Comparison of ENCODE assay signal across 15 cellular contexts in the genomic region with DNA sequence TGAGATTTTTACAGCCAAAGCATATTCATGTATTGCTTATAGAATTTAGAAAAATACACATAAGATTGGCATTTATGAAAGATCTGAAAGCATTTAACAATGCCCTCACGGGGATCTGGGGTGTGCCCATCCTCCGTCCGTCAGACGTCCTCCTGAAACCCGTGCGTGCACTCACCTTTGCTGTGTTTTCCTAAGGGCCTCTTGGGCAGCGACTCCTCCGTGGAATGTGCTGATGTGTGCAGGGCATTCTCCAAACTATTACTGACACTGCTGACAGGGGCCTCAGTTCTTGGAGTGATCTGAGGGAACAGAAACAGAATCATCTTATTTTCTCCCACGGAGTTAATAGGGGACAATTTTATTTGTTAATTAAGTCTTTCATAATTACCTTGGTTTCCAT. TPM values are rescaled to one million over a fixed set of nuclear protein-coding genes. Genes with fewer than 3 reads are reported as not detected.
A peak's percentile ranks its signal among the peaks of the same experiment; 100 is the strongest.
DNase-seq lines count a peak whose midpoint lies in the region; ATAC-seq and TF ChIP-seq lines count a peak whose summit lies in the region.
"Had no signal": no experiment of that assay in that cellular context is flagged by ENCODE, and none has a peak within 500 bp of the region (broad histone marks: within the 10 kb centered on the region; RNA-seq: fewer than 3 reads in every experiment).

No MANE protein-coding gene starts in this region.

- DNase-seq in activated naive CD8-positive, alpha-beta T cell treated with anti-CD3 and anti-CD28 coated beads for 36 hours: no peak
- DNase-seq in endodermal cell: no peak
- no peak for DNase-seq in mesothelial cell of epicardium (ENCODE audit: low spot score in 2 of 2, unreplicated experiment in 2 of 2)
- no peak for DNase-seq in type B pancreatic cell (ENCODE audit: extremely low spot score, unreplicated experiment)
- no peak for DNase-seq in smooth muscle cell (lab: John Stamatoyannopoulos, UW; ENCODE audit: unreplicated experiment)
- DNase-seq: AML-193; Caco-2; CD4-positive, alpha-beta T cell; H9 had no signal

- H3K79me2 ChIP-seq in smooth muscle cell (ENCODE audit: low read depth): peaks cover 37% of the 10 kb centered on the region

- peaks cover 45% of the 10 kb centered on the region for H3K4me1 Mint-ChIP-seq in activated naive CD8-positive, alpha-beta T cell (ENCODE audit: low read depth)
- peaks cover 40% of the 10 kb centered on the region for H3K4me1 Mint-ChIP-seq in activated naive CD8-positive, alpha-beta T cell treated with anti-CD3 and anti-CD28 coated beads for 36 hours
- H3K4me1 Mint-ChIP-seq in endodermal cell: no peaks in the 10 kb centered on the region
- H3K4me1 Mint-ChIP-seq in mesothelial cell of epicardium: peaks cover 38% of the 10 kb centered on the region
- H3K4me1 Mint-ChIP-seq in type B pancreatic cell (ENCODE audit: unreplicated experiment): peaks cover 27% of the 10 kb centered on the region

- H2AFZ ChIP-seq in smooth muscle cell (ENCODE audit: low read depth): no peak overlapping the region

- no peaks in the 10 kb centered on the region for H3K4me1 ChIP-seq in endodermal cell (ENCODE audit: control insufficient read depth, insufficient read depth, low read length)
- no peaks in the 10 kb centered on the region for H3K4me1 ChIP-seq in smooth muscle cell (ENCODE audit: low read depth)

- H3K4me3 ChIP-seq in endodermal cell (ENCODE audit: low read length) (no peak overlapping the region), smooth muscle cell (no peak overlapping the region)
- H3K4me3 ChIP-seq: A549 had no signal

- peaks cover 52% of the 10 kb centered on the region for H4K20me1 ChIP-seq in smooth muscle cell (ENCODE audit: low read depth)

- TF ChIP-seq CTCF in endodermal cell (conservative IDR thresholded peaks at IDR 0.05) (no peak), mesothelial cell of epicardium (IDR thresholded peaks at IDR 0.05; ENCODE audit: unreplicated experiment) (no peak), type B pancreatic cell (conservative IDR thresholded peaks at IDR 0.05) (no peak), smooth muscle cell (IDR thresholded peaks at IDR 0.05; ENCODE audit: borderline replicate concordance, insufficient read depth, poor library complexity, severe bottlenecking) (no peak)

- H3K27ac ChIP-seq in endodermal cell (ENCODE audit: low read depth, low read length) (no peak overlapping the region), smooth muscle cell (ENCODE audit: low read depth) (no peak overlapping the region)
- H3K27ac ChIP-seq: 22Rv1, A549, C4-2B had no signal

- no peak for ATAC-seq in GM19452 (IDR thresholded peaks at IDR 0.05; ENCODE audit: unreplicated experiment)
- no peak for ATAC-seq in GM18517 (IDR thresholded peaks at IDR 0.05; ENCODE audit: unreplicated experiment)
- ATAC-seq: A549 had no signal

- H3K9me3 ChIP-seq in endodermal cell (ENCODE audit: control insufficient read depth, low read length) (no peaks in the 10 kb centered on the region), smooth muscle cell (replicated peaks; ENCODE audit: low read depth) (no peaks in the 10 kb centered on the region)
- H3K9me3 ChIP-seq: A549, Caco-2 had no signal

- H3K36me3 Mint-ChIP-seq in activated naive CD8-positive, alpha-beta T cell: peaks cover 2% of the 10 kb centered on the region
- H3K36me3 Mint-ChIP-seq in activated naive CD8-positive, alpha-beta T cell treated with anti-CD3 and anti-CD28 coated beads for 36 hours: peaks cover 7% of the 10 kb centered on the region
- peaks cover 40% of the 10 kb centered on the region for H3K36me3 Mint-ChIP-seq in endodermal cell (ENCODE audit: low read depth)
- peaks cover 9% of the 10 kb centered on the region for H3K36me3 Mint-ChIP-seq in mesothelial cell of epicardium
- peaks cover 1% of the 10 kb centered on the region for H3K36me3 Mint-ChIP-seq in type B pancreatic cell

- 93% methylated on average over 8 of the region's 9 CpGs; no CpG with 5 or more reads in 1 of the 2 experiments for WGBS in endodermal cell (ENCODE audit: insufficient coverage in 1 of 2, insufficient read length in 1 of 2), 2 experiments
- WGBS in smooth muscle cell (ENCODE audit: low lambda C conversion rate): 77% methylated on average over 9 of the region's 9 CpGs

- no peak overlapping the region for H3K4me3 Mint-ChIP-seq in activated naive CD8-positive, alpha-beta T cell
- no peak overlapping the region for H3K4me3 Mint-ChIP-seq in activated naive CD8-positive, alpha-beta T cell treated with anti-CD3 and anti-CD28 coated beads for 36 hours
- H3K4me3 Mint-ChIP-seq in endodermal cell (no peak overlapping the region), mesothelial cell of epicardium (no peak overlapping the region), type B pancreatic cell (no peak overlapping the region)
- H3K4me3 Mint-ChIP-seq: CD4-positive, alpha-beta T cell; H9 had no signal

- peak overlapping the region; percentile 34 for H3K27ac Mint-ChIP-seq in activated naive CD8-positive, alpha-beta T cell
- H3K27ac Mint-ChIP-seq in activated naive CD8-positive, alpha-beta T cell treated with anti-CD3 and anti-CD28 coated beads for 36 hours: no peak overlapping the region
- peak overlapping the region; percentile 55 for H3K27ac Mint-ChIP-seq in endodermal cell
- H3K27ac Mint-ChIP-seq in mesothelial cell of epicardium: peak overlapping the region; percentile 56
- peak overlapping the region; percentile 48 for H3K27ac Mint-ChIP-seq in type B pancreatic cell
- H3K27ac Mint-ChIP-seq: CD4-positive, alpha-beta T cell; H9 had no signal

- H3K36me3 ChIP-seq in endodermal cell (ENCODE audit: control insufficient read depth, insufficient read depth, low read length) (peaks cover 44% of the 10 kb centered on the region), smooth muscle cell (ENCODE audit: low read depth) (no peaks in the 10 kb centered on the region)

- no peak overlapping the region for H3K4me2 ChIP-seq in smooth muscle cell
- H3K4me2 ChIP-seq: A549 had no signal

- H3F3A ChIP-seq in smooth muscle cell (ENCODE audit: low read depth): peaks cover 17% of the 10 kb centered on the region

- H3K27me3 Mint-ChIP-seq in activated naive CD8-positive, alpha-beta T cell: no peaks in the 10 kb centered on the region
- no peaks in the 10 kb centered on the region for H3K27me3 Mint-ChIP-seq in activated naive CD8-positive, alpha-beta T cell treated with anti-CD3 and anti-CD28 coated beads for 36 hours
- no peaks in the 10 kb centered on the region for H3K27me3 Mint-ChIP-seq in endodermal cell (ENCODE audit: insufficient read depth)
- H3K27me3 Mint-ChIP-seq in mesothelial cell of epicardium (ENCODE audit: low read depth): no peaks in the 10 kb centered on the region
- no peaks in the 10 kb centered on the region for H3K27me3 Mint-ChIP-seq in type B pancreatic cell
- H3K27me3 Mint-ChIP-seq: CD4-positive, alpha-beta T cell had no signal

- no peaks in the 10 kb centered on the region for H3K27me3 ChIP-seq in endodermal cell (ENCODE audit: control insufficient read depth, insufficient read depth, low read length, poor library complexity, severe bottlenecking)
- no peaks in the 10 kb centered on the region for H3K27me3 ChIP-seq in smooth muscle cell (ENCODE audit: low read depth)

- H3K9me3 Mint-ChIP-seq in activated naive CD8-positive, alpha-beta T cell (ENCODE audit: low read depth): no peaks in the 10 kb centered on the region
- H3K9me3 Mint-ChIP-seq in activated naive CD8-positive, alpha-beta T cell treated with anti-CD3 and anti-CD28 coated beads for 36 hours: no peaks in the 10 kb centered on the region
- no peaks in the 10 kb centered on the region for H3K9me3 Mint-ChIP-seq in endodermal cell
- H3K9me3 Mint-ChIP-seq in mesothelial cell of epicardium: no peaks in the 10 kb centered on the region
- H3K9me3 Mint-ChIP-seq in type B pancreatic cell: no peaks in the 10 kb centered on the region
- H3K9me3 Mint-ChIP-seq: CD4-positive, alpha-beta T cell; H9 had no signal

- H3K9ac ChIP-seq in endodermal cell (ENCODE audit: extremely low read depth, low read length, poor library complexity, severe bottlenecking): no peak overlapping the region
- no peak overlapping the region for H3K9ac ChIP-seq in smooth muscle cell (ENCODE audit: low read depth)

RNA-seq across cellular contexts. Expression of gene ZCCHC14, which starts 33.0 kb away (rescaled TPM):
- total RNA-seq in activated naive CD8-positive, alpha-beta T cell treated with anti-CD3 and anti-CD28 coated beads for 36 hours: 1 to 10 TPM; 5.5 to 5.7 TPM
- 10 to 100 TPM; 27.3 to 33.7 TPM for total RNA-seq in endodermal cell
- 32.5 TPM for polyA plus RNA-seq in endodermal cell (2013, experiment 1 of 2)
- polyA plus RNA-seq in endodermal cell (2013, experiment 2 of 2): 30.0 TPM
- 35.6 to 37.3 TPM (median 36.7 TPM) in 3 replicates for total RNA-seq in mesothelial cell of epicardium
- 23.5 and 32.3 TPM in 2 replicates for total RNA-seq in type B pancreatic cell (ENCODE audit: low replicate concordance)
- total RNA-seq in smooth muscle cell: 8.3 and 8.5 TPM in 2 replicates
- 4.6 and 4.8 TPM in 2 replicates for polyA plus RNA-seq in smooth muscle cell
